Comparison of ENCODE assay signal across 1 cellular context in the genomic region with DNA sequence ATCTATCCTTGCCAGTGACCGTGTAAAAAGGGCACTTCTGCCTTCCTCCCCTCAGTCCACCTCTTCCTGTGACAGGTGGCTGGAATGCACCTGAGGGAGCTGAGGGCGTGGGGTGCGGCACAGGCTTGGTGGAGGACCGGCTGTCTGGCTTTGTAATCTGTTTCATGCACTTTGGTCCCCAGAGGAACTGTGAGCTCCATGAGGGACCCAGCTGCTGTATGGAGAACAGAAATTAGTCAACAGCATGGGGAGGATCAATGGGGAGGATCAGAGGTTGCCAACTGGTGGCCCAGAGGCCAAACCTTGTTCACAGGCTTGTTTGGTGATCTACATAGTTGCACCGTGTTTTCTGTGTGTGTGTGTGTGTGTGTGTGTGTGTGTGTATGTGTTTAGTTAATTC.
TF ChIP-seq lines count a peak whose summit lies in the region.

No MANE protein-coding gene starts in this region.

TF ChIP-seq in HepG2, 621 proteins besides CTCF, POLR2A, EP300 and RAD21 (continued from another document and continues in another):
- TF ChIP-seq MNT (IDR thresholded peaks at IDR 0.05) (peak; percentile 44), SSRP1 (CRISPR knock-in tag; IDR thresholded peaks at IDR 0.05) (no peak), RXRA (CRISPR knock-in tag; IDR thresholded peaks at IDR 0.05) (peak; percentile 70; the same call in 1 of the 2 replicates), SMYD3 (CRISPR knock-in tag; IDR thresholded peaks at IDR 0.05) (0 out of 2 replicates have a peak, but pooled peaks have one; percentile 81), ZNF766 (CRISPR knock-in tag; IDR thresholded peaks at IDR 0.05; ENCODE audit: borderline replicate concordance) (no peak), ZNF839 (CRISPR knock-in tag; IDR thresholded peaks at IDR 0.05; ENCODE audit: borderline replicate concordance) (no peak), RXRB (CRISPR knock-in tag; IDR thresholded peaks at IDR 0.05; ENCODE audit: borderline replicate concordance) (peak; percentile 78), ZFP36 (IDR thresholded peaks at IDR 0.05; ENCODE audit: borderline replicate concordance, low read depth, low read length, partially characterized antibody) (no peak), KAT8 (CRISPR knock-in tag; IDR thresholded peaks at IDR 0.05) (peak; percentile 41; the same call in 1 of the 2 replicates), MTA3 (CRISPR knock-in tag; IDR thresholded peaks at IDR 0.05) (no peak), JUN (CRISPR knock-in tag; IDR thresholded peaks at IDR 0.05) (peak; percentile 76; the same call in 1 of the 2 replicates), RNF219 (CRISPR knock-in tag; IDR thresholded peaks at IDR 0.05) (0 out of 2 replicates have a peak, but pooled peaks have one; percentile 45), SRF (IDR thresholded peaks at IDR 0.05; ENCODE audit: low read depth, low read length) (0 out of 2 replicates have a peak, but pooled peaks have one; percentile 46), CENPT (CRISPR knock-in tag; IDR thresholded peaks at IDR 0.05; ENCODE audit: low read depth) (no peak), ZMYM4 (CRISPR knock-in tag; IDR thresholded peaks at IDR 0.05) (peak; percentile 88), SNAPC4 (CRISPR knock-in tag; IDR thresholded peaks at IDR 0.05) (0 out of 2 replicates have a peak, but pooled peaks have one; percentile 38), RFX5 (IDR thresholded peaks at IDR 0.05; ENCODE audit: low read depth, low read length) (no peak), NFKB2 (CRISPR knock-in tag; IDR thresholded peaks at IDR 0.05; ENCODE audit: borderline replicate concordance) (no peak), MXI1 (IDR thresholded peaks at IDR 0.05; ENCODE audit: borderline replicate concordance, low read depth, low read length) (peak; percentile 67; the same call in 1 of the 3 replicates), ZNF589 (CRISPR knock-in tag; conservative IDR thresholded peaks at IDR 0.05) (no peak), SMAD1 (CRISPR knock-in tag; IDR thresholded peaks at IDR 0.05; ENCODE audit: borderline replicate concordance, low read depth) (peak; percentile 88; the same call in 1 of the 2 replicates), ZBTB7B (CRISPR knock-in tag; IDR thresholded peaks at IDR 0.05) (peak; percentile 74; the same call in 1 of the 2 replicates), ZNF512 (CRISPR knock-in tag; IDR thresholded peaks at IDR 0.05) (no peak), ZSCAN12 (CRISPR knock-in tag; IDR thresholded peaks at IDR 0.05) (no peak), TFDP1 (CRISPR knock-in tag; IDR thresholded peaks at IDR 0.05; ENCODE audit: borderline replicate concordance) (0 out of 2 replicates have a peak, but pooled peaks have one; percentile 25), ZNF121 (CRISPR knock-in tag; IDR thresholded peaks at IDR 0.05) (peak; percentile 19; the same call in 1 of the 2 replicates), ZNF687 (CRISPR knock-in tag; IDR thresholded peaks at IDR 0.05) (peak; percentile 68), ZNF770 (CRISPR knock-in tag; IDR thresholded peaks at IDR 0.05) (peak; percentile 97), TCF12 (IDR thresholded peaks at IDR 0.05) (no peak), TCF12 (CRISPR knock-in tag; IDR thresholded peaks at IDR 0.05) (peak; percentile 86)
- TF ChIP-seq, protein P1, sequence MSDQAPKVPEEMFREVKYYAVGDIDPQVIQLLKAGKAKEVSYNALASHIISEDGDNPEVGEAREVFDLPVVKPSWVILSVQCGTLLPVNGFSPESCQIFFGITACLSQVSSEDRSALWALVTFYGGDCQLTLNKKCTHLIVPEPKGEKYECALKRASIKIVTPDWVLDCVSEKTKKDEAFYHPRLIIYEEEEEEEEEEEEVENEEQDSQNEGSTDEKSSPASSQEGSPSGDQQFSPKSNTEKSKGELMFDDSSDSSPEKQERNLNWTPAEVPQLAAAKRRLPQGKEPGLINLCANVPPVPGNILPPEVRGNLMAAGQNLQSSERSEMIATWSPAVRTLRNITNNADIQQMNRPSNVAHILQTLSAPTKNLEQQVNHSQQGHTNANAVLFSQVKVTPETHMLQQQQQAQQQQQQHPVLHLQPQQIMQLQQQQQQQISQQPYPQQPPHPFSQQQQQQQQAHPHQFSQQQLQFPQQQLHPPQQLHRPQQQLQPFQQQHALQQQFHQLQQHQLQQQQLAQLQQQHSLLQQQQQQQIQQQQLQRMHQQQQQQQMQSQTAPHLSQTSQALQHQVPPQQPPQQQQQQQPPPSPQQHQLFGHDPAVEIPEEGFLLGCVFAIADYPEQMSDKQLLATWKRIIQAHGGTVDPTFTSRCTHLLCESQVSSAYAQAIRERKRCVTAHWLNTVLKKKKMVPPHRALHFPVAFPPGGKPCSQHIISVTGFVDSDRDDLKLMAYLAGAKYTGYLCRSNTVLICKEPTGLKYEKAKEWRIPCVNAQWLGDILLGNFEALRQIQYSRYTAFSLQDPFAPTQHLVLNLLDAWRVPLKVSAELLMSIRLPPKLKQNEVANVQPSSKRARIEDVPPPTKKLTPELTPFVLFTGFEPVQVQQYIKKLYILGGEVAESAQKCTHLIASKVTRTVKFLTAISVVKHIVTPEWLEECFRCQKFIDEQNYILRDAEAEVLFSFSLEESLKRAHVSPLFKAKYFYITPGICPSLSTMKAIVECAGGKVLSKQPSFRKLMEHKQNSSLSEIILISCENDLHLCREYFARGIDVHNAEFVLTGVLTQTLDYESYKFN (CRISPR knock-in tag; conservative IDR thresholded peaks at IDR 0.05) = peak; percentile 97
